ENCODE assay signal across 9 cellular contexts in genomic region chr11:1546536-1547466, GRCh38. TPM values are rescaled to one million over a fixed set of nuclear protein-coding genes. Genes with fewer than 3 reads are reported as not detected.
DNase-seq lines count a peak whose midpoint lies in the region; ATAC-seq and TF ChIP-seq lines count a peak whose summit lies in the region.
"Had no signal": no experiment of that assay in that cellular context is flagged by ENCODE, and none has a peak within 500 bp of the region (broad histone marks: within the 10 kb centered on the region; RNA-seq: fewer than 3 reads in every experiment).

No MANE protein-coding gene starts in this region.

- H3K9me3 Mint-ChIP-seq in brain (peaks cover 0 to 3% (median 0%) of the 10 kb centered on the region in 5 experiments), immature natural killer cell (no peaks in the 10 kb centered on the region)

- BruUV-seq in HCT116 (replicated peaks; lab: Mats Ljungman, UMichigan): no TSS peak

- no peak overlapping the region for H3K27ac ChIP-seq in BLaER1 treated with 17β-estradiol and CSF1 and Interleukin-3, amounts not matched to agents 10 nM and 100 nM
- peak overlapping the region; percentile 88 for H3K27ac ChIP-seq in HCT116 (ENCODE audit: low read depth, low read length)
- H3K27ac ChIP-seq: neutrophil had no signal

- H3K4me3 Mint-ChIP-seq in brain (peak overlapping the region in 2 of 5 experiments; percentile 24 to 60), immature natural killer cell (peak overlapping the region in 1 of 5 donors; percentile 44)

- H3K4me2 ChIP-seq in BLaER1 treated with 17β-estradiol and CSF1 and Interleukin-3, amounts not matched to agents 10 nM and 100 nM: peak overlapping the region; percentile 66 to 88 (median 81)
- H3K4me2 ChIP-seq in HCT116 (ENCODE audit: low read length): peak overlapping the region; percentile 98

- H4K20me1 ChIP-seq in BLaER1 treated with 17β-estradiol and CSF1 and Interleukin-3, amounts not matched to agents 10 nM and 100 nM: peaks cover 0 to 45% (median 9%) of the 10 kb centered on the region in 11 experiments; a peak in 11 of 22 replicates
- no peaks in the 10 kb centered on the region for H4K20me1 ChIP-seq in HCT116 (ENCODE audit: insufficient read depth)

- H3K4me1 ChIP-seq in BLaER1 treated with 17β-estradiol and CSF1 and Interleukin-3, amounts not matched to agents 10 nM and 100 nM: peaks cover 21 to 39% (median 33%) of the 10 kb centered on the region in 10 experiments
- peaks cover 17 to 37% of the 10 kb centered on the region in 2 experiments for H3K4me1 ChIP-seq in HCT116 (ENCODE audit: control insufficient read depth in 1 of 2, insufficient read depth in 2 of 2, low read length in 2 of 2)

- peak overlapping the region; percentile 58 for H2AFZ ChIP-seq in HCT116 (ENCODE audit: low read depth, low read length, poor library complexity, severe bottlenecking)

- no peak for DNase-seq in HCT116 (ENCODE audit: low read depth, low spot score)
- DNase-seq in RPMI8226: peak; percentile 69
- peak; percentile 40 to 52 (median 45) for DNase-seq in immature natural killer cell
- peak; percentile 53 to 59 for DNase-seq in stimulated activated CD4-positive, alpha-beta T cell treated with anti-CD3 and anti-CD28 coated beads, Interleukin-2, amount 100 ng/mL, for 24 hours

- no peak for TF ChIP-seq RAD21 in HCT116 (IDR thresholded peaks at IDR 0.05; ENCODE audit: low read depth)

- H3K9ac ChIP-seq in BLaER1 treated with 17β-estradiol and CSF1 and Interleukin-3, amounts not matched to agents 10 nM and 100 nM: peak overlapping the region in 3 of 11 experiments; percentile 5 to 23 (median 8); a peak in 2 of 22 replicates
- peak overlapping the region; percentile 62 for H3K9ac ChIP-seq in HCT116 (ENCODE audit: low read length)

- no peaks in the 10 kb centered on the region for H3K36me3 Mint-ChIP-seq in brain
- no peaks in the 10 kb centered on the region for H3K36me3 Mint-ChIP-seq in immature natural killer cell

- peaks cover 66% of the 10 kb centered on the region for H3K27me3 Mint-ChIP-seq in brain
- H3K27me3 Mint-ChIP-seq in immature natural killer cell (ENCODE audit: low read depth in 3 of 3): peaks cover 6 to 11% (median 10%) of the 10 kb centered on the region in 3 donors

- H3K36me3 ChIP-seq in BLaER1 treated with 17β-estradiol and CSF1 and Interleukin-3, amounts not matched to agents 10 nM and 100 nM: no peaks in the 10 kb centered on the region
- no peaks in the 10 kb centered on the region for H3K36me3 ChIP-seq in HCT116 (ENCODE audit: control insufficient read depth in 1 of 2, insufficient read depth in 2 of 2, low read length in 2 of 2)
- H3K36me3 ChIP-seq: neutrophil had no signal

- POLR2A ChIA-PET in HCT116 (lab: Charles Lee): interaction anchor here (1.1 to 2.1 kb wide), 4 partner anchors 12 to 94 kb away, joined by 3 to 18 read pairs (median 6); no protein-coding TSS in a partner anchor

- no peak for TF ChIP-seq POLR2A in HCT116 (IDR thresholded peaks at IDR 0.05; ENCODE audit: borderline replicate concordance, extremely low read depth, insufficient read depth, insufficient read length)

- peak in 2 of 3 experiments; percentile 69 to 80; a peak in 4 of 6 replicates for TF ChIP-seq CTCF in HCT116 (IDR thresholded peaks at IDR 0.05 in 2 of 3, conservative IDR thresholded peaks at IDR 0.05 in 1 of 3; ENCODE audit: borderline replicate concordance in 1 of 3, insufficient read depth in 1 of 3, low read depth in 2 of 3, low read length in 2 of 3)
- TF ChIP-seq CTCF in brain (conservative IDR thresholded peaks at IDR 0.05): peak; percentile 95

- intact Hi-C loops in HCT116 (cut with micrococcal nuclease): loop anchor here (1.0 to 2.0 kb wide), 3 partner anchors 28 to 286 kb away; no protein-coding TSS in a partner anchor

- RAD21 ChIA-PET in HCT116 (lab: Charles Lee; ENCODE audit: low non-redundant PET in 1 of 2, low total read pairs in 2 of 2, uncharacterized antibody in 2 of 2, unreplicated experiment in 2 of 2): interaction anchor here (0.6 to 3.2 kb wide), 5 partner anchors 27 to 106 kb away, joined by 3 to 22 read pairs (median 5); no protein-coding TSS in a partner anchor

- H3K9me3 ChIP-seq in BLaER1 treated with 17β-estradiol and CSF1 and Interleukin-3, amounts not matched to agents 10 nM and 100 nM (replicated peaks in 1 of 11): no peaks in the 10 kb centered on the region
- H3K9me3 ChIP-seq in HCT116 (ENCODE audit: control insufficient read depth in 1 of 2, insufficient read depth in 1 of 2, low read depth in 1 of 2, low read length in 2 of 2): no peaks in the 10 kb centered on the region
- H3K9me3 ChIP-seq: neutrophil had no signal

- CTCF ChIA-PET in HCT116 (lab: Charles Lee): interaction anchor here (0.6 to 5.2 kb wide), 29 partner anchors 8 to 610 kb away, joined by 3 to 133 read pairs (median 4); partner anchors contain the start of gene DUSP8

- peak overlapping the region; percentile 12 to 61 (median 44); a peak in 16 of 20 replicates for H3K4me3 ChIP-seq in BLaER1 treated with 17β-estradiol and CSF1 and Interleukin-3, amounts not matched to agents 10 nM and 100 nM
- H3K4me3 ChIP-seq in HCT116 (replicated peaks in 1 of 2; ENCODE audit: low read depth in 1 of 2, low read length in 2 of 2): peak overlapping the region; percentile 50 to 62

- H3K4me1 Mint-ChIP-seq in brain (peaks cover 17% of the 10 kb centered on the region), immature natural killer cell (peaks cover 0 to 7% of the 10 kb centered on the region in 2 donors)

- H3K27me3 ChIP-seq in BLaER1 treated with 17β-estradiol and CSF1 and Interleukin-3, amounts not matched to agents 10 nM and 100 nM: peaks cover 41 to 67% (median 59%) of the 10 kb centered on the region in 11 experiments
- H3K27me3 ChIP-seq in HCT116 (ENCODE audit: insufficient read depth, low read length): no peaks in the 10 kb centered on the region

- H3K9me2 ChIP-seq in HCT116 (ENCODE audit: insufficient read depth): no peaks in the 10 kb centered on the region

- no peak overlapping the region for H3K27ac Mint-ChIP-seq in brain
- no peak overlapping the region for H3K27ac Mint-ChIP-seq in immature natural killer cell

- H3K79me2 ChIP-seq in HCT116 (ENCODE audit: insufficient read depth, low read length): no peaks in the 10 kb centered on the region

- ATAC-seq in HCT116 (peak; percentile 76), GM21723 (IDR thresholded peaks at IDR 0.05; ENCODE audit: unreplicated experiment) (no peak), GM21423 (IDR thresholded peaks at IDR 0.05; ENCODE audit: unreplicated experiment) (no peak)

TF ChIP-seq in HCT116, 20 proteins besides CTCF, POLR2A, EP300 and RAD21:
- TF ChIP-seq POLR2AphosphoS5 (IDR thresholded peaks at IDR 0.05; ENCODE audit: low read depth, low read length): peak; percentile 68
- no peak for TF ChIP-seq EZH2 (IDR thresholded peaks at IDR 0.05)

RNA-seq across cellular contexts. Expression of gene DUSP8, which starts 25.3 kb away (rescaled TPM):
- 10.2 TPM for total RNA-seq in HCT116 (2021; ENCODE audit: unreplicated experiment)
- 14.7 and 19.3 TPM in 2 replicates for polyA plus RNA-seq in HCT116 (2012)
- polyA plus RNA-seq in brain (ENCODE audit: insufficient read depth, low read depth, low replicate concordance): 29.6 TPM
- polyA plus RNA-seq in immature natural killer cell: under 1 TPM in 1 of 3 donors, not detected in 2; 0.07 TPM

RNA-seq across cellular contexts. Expression of gene KRTAP5-1, which starts 38.3 kb away (rescaled TPM):
- not detected for total RNA-seq in HCT116 (2021; ENCODE audit: unreplicated experiment)
- 0.06 and 0.23 TPM in 2 replicates for polyA plus RNA-seq in HCT116 (2012)
- polyA plus RNA-seq in brain (ENCODE audit: insufficient read depth, low read depth, low replicate concordance) (not detected), immature natural killer cell (not detected)

RNA-seq across cellular contexts. Expression of gene KRTAP5-2, which starts 51.3 kb away (rescaled TPM):
- total RNA-seq in HCT116 (2021; ENCODE audit: unreplicated experiment): not detected
- polyA plus RNA-seq in HCT116 (2012): 0.05 and 0.06 TPM in 2 replicates
- polyA plus RNA-seq in brain (ENCODE audit: insufficient read depth, low read depth, low replicate concordance) (not detected), immature natural killer cell (not detected)

Comparison
In these comparisons a context has a peak if more than half of its experiments do, and no peak if none do; other contexts are left out.
1. RNA of gene DUSP8, which starts 25.3 kb away (polyA plus RNA-seq): 29.6 TPM in brain (single experiment); 0.07 TPM in immature natural killer cell; every median in the first group is over 10 times any median in the second.